ENCODE assay signal across 12 cellular contexts in the genomic region with DNA sequence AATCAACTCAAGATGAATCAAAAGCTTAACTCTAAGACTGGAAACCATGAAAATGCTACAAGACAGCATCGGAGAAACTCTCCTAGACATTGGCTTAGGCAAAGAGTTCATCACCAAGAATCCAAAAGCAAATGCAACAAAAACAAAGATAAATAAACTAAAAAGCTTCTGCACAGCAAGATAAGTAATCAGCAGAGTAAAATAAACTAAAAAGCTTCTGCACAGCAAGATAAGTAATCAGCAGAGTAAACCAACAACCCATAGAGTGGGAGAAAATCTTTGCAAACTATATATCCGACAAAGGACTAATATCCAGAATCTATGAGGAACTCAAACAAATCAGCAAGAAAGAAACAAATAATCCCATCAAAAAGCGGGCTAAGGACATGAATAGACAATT. TPM values are rescaled to one million over a fixed set of nuclear protein-coding genes. Genes with fewer than 3 reads are reported as not detected.
"Had no signal": no experiment of that assay in that cellular context is flagged by ENCODE, and none has a peak within 500 bp of the region (broad histone marks: within the 10 kb centered on the region; RNA-seq: fewer than 3 reads in every experiment).

No MANE protein-coding gene starts in this region.

RNA-seq across cellular contexts. Expression of gene GPX5, which starts 21.3 kb away (rescaled TPM):
- total RNA-seq: PC-3, PC-9, Peyer's patch, Right ventricle myocardium inferior, Right ventricle myocardium superior, RPMI7951, SJCRH30, SJSA1, SK-MEL-5, T-cell had no signal
- polyA plus RNA-seq: SK-N-SH had no signal

RNA-seq across cellular contexts. Expression of gene GPX6, which starts 31.4 kb away (rescaled TPM):
- total RNA-seq: OCI-LY7, PC-3, PC-9, Peyer's patch, Right ventricle myocardium inferior, Right ventricle myocardium superior, RPMI7951, SJCRH30, SJSA1, SK-MEL-5, T-cell had no signal
- polyA plus RNA-seq: SK-N-SH had no signal
